ENCODE assay signal across 15 cellular contexts in the genomic region with DNA sequence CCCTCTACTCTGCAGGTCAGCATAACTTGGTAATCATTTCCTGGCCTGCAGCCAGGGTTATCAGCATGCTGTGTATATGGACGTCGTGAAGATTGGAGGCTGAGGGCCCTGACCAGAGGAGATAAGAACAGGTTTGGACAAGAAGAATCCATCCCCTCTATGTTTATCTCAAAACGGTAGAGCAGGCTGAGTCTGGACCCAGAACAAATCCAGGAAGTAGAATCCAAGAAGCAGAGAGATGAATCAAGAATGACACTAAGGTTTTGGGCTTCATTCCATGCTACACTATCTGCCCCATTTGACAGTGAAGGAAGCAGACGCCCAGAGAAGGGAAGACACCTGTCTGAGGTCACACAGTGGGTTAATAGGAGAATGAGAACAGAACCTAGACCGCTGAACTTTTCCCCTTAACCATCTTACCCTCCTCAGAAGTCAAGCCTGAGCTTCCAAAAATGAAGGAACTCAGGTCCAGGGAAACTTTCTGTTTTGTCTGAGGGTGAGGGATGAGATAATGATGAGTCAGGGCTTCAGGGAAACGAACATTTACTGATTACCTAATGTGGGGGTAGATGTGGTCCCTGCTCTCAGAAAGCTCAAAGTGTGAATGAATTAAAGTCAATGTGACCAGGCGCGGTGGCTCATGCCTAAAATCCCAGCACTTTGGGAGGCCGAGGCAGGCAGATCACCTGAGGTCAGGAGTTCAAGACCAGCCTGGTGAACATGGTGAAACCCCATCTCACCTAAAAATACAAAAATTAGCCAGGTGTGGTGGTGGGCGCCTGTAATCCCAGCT. TPM values are rescaled to one million over a fixed set of nuclear protein-coding genes. Genes with fewer than 3 reads are reported as not detected.
DNase-seq lines count a peak whose midpoint lies in the region; ATAC-seq, FAIRE-seq and TF ChIP-seq lines count a peak whose summit lies in the region.
"Had no signal": no experiment of that assay in that cellular context is flagged by ENCODE, and none has a peak within 500 bp of the region (broad histone marks: within the 10 kb centered on the region; RNA-seq: fewer than 3 reads in every experiment).

No MANE protein-coding gene starts in this region.

- in situ Hi-C loops in ACHN (cut with HindIII; ENCODE audit: low pct_ligation_motif_present, low pct_unique_long_range_greater_than_20kb, low sequenced_read_pairs): no loop called here

- H3K27ac ChIP-seq in HCT116 (ENCODE audit: low read depth, low read length) (no peak overlapping the region), SJSA1 (0 out of 2 replicates have a peak overlapping the region, but pooled peaks have one; percentile 1)
- H3K27ac ChIP-seq: ovary, WERI-Rb-1 had no signal

- CTCF ChIA-PET in HCT116 (lab: Charles Lee): interaction anchor here (1.6 kb wide), 1 partner anchor 37 kb away, joined by 3 read pairs; no protein-coding TSS in a partner anchor

- no peak overlapping the region for H3K4me3 ChIP-seq in HCT116 (replicated peaks in 1 of 2; ENCODE audit: low read depth in 1 of 2, low read length in 2 of 2)
- no peak overlapping the region for H3K4me3 ChIP-seq in SJSA1
- no peak overlapping the region for H3K4me3 ChIP-seq in fibroblast of pulmonary artery (replicated peaks; ENCODE audit: low read depth, low read length)
- H3K4me3 ChIP-seq: ovary had no signal

- H3K9me2 ChIP-seq in HCT116 (ENCODE audit: insufficient read depth): no peaks in the 10 kb centered on the region

- RAD21 ChIA-PET in HCT116 (lab: Charles Lee; ENCODE audit: low non-redundant PET in 1 of 2, low total read pairs in 2 of 2, uncharacterized antibody in 2 of 2, unreplicated experiment in 2 of 2): no interaction called here

- H3K4me2 ChIP-seq in HCT116 (ENCODE audit: low read length): 0 out of 2 replicates have a peak overlapping the region, but pooled peaks have one; percentile 11

- no peaks in the 10 kb centered on the region for H3K79me2 ChIP-seq in HCT116 (ENCODE audit: insufficient read depth, low read length)

- intact Hi-C loops in HCT116 (cut with micrococcal nuclease): no loop called here

- FAIRE-seq in HTR-8/SVneo (lab: Jason Lieb, UNC): no peak
- FAIRE-seq: GM12891 had no signal

- H3K9me3 ChIP-seq in HCT116 (ENCODE audit: control insufficient read depth in 1 of 2, insufficient read depth in 1 of 2, low read depth in 1 of 2, low read length in 2 of 2): no peaks in the 10 kb centered on the region
- no peaks in the 10 kb centered on the region for H3K9me3 ChIP-seq in SJSA1 (replicated peaks)
- H3K9me3 ChIP-seq: ovary had no signal

- H3K4me1 ChIP-seq in HCT116 (ENCODE audit: control insufficient read depth in 1 of 2, insufficient read depth in 2 of 2, low read length in 2 of 2): peaks cover 0 to 22% of the 10 kb centered on the region in 2 experiments; a peak in 2 of 4 replicates
- H3K4me1 ChIP-seq in SJSA1 (replicated peaks): peaks cover 25% of the 10 kb centered on the region

- POLR2A ChIA-PET in HCT116 (lab: Charles Lee): no interaction called here

- DNase-seq in ACHN (peak; percentile 60), HCT116 (ENCODE audit: low read depth, low spot score) (no peak), SJSA1 (ENCODE audit: low read depth in 1 of 2, low spot score in 2 of 2) (peak in 1 of 2 experiments; percentile 30), fibroblast of pulmonary artery (ENCODE audit: low read depth) (peak; percentile 48), DMS79 (lab: John Stamatoyannopoulos, UW) (no peak), NCI-H82 treated with DMSO at 0.1 percent for 48 hours (lab: John Stamatoyannopoulos, UW; ENCODE audit: unreplicated experiment) (no peak), HTR-8/SVneo (ENCODE audit: insufficient read length, low spot score) (no peak), SKM-1 treated with dmso at 0.1 percent for 144 hours (lab: John Stamatoyannopoulos, UW; ENCODE audit: unreplicated experiment) (no peak)
- DNase-seq: CD4-positive, alpha-beta memory T cell; effector memory CD8-positive, alpha-beta T cell; left ventricle myocardium superior; ovary; stimulated activated CD4-positive, alpha-beta T cell treated with anti-CD3 and anti-CD28 coated beads, Interleukin-2, amount 100 ng/mL, for 24 hours; WERI-Rb-1 had no signal

- ATAC-seq in HCT116: no peak
- ATAC-seq: effector memory CD8-positive, alpha-beta T cell; left ventricle myocardium superior had no signal

- TF ChIP-seq RAD21 in HCT116 (IDR thresholded peaks at IDR 0.05; ENCODE audit: low read depth): no peak

- TF ChIP-seq CTCF in HCT116 (IDR thresholded peaks at IDR 0.05 in 2 of 3, conservative IDR thresholded peaks at IDR 0.05 in 1 of 3; ENCODE audit: borderline replicate concordance in 1 of 3, insufficient read depth in 1 of 3, low read depth in 2 of 3, low read length in 2 of 3) (no peak), fibroblast of pulmonary artery (IDR thresholded peaks at IDR 0.05; ENCODE audit: low read length, missing control alignments) (no peak)

- BruUV-seq in HCT116 (replicated peaks; lab: Mats Ljungman, UMichigan): no TSS peak

- H3K27me3 ChIP-seq in HCT116 (ENCODE audit: insufficient read depth, low read length): no peaks in the 10 kb centered on the region
- H3K27me3 ChIP-seq in SJSA1 (replicated peaks): no peaks in the 10 kb centered on the region
- H3K27me3 ChIP-seq: ovary had no signal

- H3K36me3 ChIP-seq in HCT116 (ENCODE audit: control insufficient read depth in 1 of 2, insufficient read depth in 2 of 2, low read length in 2 of 2): no peaks in the 10 kb centered on the region
- H3K36me3 ChIP-seq in SJSA1: no peaks in the 10 kb centered on the region
- H3K36me3 ChIP-seq: ovary, WERI-Rb-1 had no signal

- TF ChIP-seq POLR2A in HCT116 (IDR thresholded peaks at IDR 0.05; ENCODE audit: borderline replicate concordance, extremely low read depth, insufficient read depth, insufficient read length): no peak

- no peak overlapping the region for H2AFZ ChIP-seq in HCT116 (ENCODE audit: low read depth, low read length, poor library complexity, severe bottlenecking)

- H4K20me1 ChIP-seq in HCT116 (ENCODE audit: insufficient read depth): no peaks in the 10 kb centered on the region

- H3K9ac ChIP-seq in HCT116 (ENCODE audit: low read length): no peak overlapping the region

TF ChIP-seq in HCT116, 20 proteins besides CTCF, POLR2A, EP300 and RAD21:
- TF ChIP-seq POLR2AphosphoS5 (IDR thresholded peaks at IDR 0.05; ENCODE audit: low read depth, low read length): no peak
- TF ChIP-seq JUND (IDR thresholded peaks at IDR 0.05): no peak
- TF ChIP-seq EZH2phosphoT487 (IDR thresholded peaks at IDR 0.05; ENCODE audit: borderline replicate concordance): no peak
- TF ChIP-seq, protein P1, sequence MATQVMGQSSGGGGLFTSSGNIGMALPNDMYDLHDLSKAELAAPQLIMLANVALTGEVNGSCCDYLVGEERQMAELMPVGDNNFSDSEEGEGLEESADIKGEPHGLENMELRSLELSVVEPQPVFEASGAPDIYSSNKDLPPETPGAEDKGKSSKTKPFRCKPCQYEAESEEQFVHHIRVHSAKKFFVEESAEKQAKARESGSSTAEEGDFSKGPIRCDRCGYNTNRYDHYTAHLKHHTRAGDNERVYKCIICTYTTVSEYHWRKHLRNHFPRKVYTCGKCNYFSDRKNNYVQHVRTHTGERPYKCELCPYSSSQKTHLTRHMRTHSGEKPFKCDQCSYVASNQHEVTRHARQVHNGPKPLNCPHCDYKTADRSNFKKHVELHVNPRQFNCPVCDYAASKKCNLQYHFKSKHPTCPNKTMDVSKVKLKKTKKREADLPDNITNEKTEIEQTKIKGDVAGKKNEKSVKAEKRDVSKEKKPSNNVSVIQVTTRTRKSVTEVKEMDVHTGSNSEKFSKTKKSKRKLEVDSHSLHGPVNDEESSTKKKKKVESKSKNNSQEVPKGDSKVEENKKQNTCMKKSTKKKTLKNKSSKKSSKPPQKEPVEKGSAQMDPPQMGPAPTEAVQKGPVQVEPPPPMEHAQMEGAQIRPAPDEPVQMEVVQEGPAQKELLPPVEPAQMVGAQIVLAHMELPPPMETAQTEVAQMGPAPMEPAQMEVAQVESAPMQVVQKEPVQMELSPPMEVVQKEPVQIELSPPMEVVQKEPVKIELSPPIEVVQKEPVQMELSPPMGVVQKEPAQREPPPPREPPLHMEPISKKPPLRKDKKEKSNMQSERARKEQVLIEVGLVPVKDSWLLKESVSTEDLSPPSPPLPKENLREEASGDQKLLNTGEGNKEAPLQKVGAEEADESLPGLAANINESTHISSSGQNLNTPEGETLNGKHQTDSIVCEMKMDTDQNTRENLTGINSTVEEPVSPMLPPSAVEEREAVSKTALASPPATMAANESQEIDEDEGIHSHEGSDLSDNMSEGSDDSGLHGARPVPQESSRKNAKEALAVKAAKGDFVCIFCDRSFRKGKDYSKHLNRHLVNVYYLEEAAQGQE (IDR thresholded peaks at IDR 0.05; ENCODE audit: low read depth): no peak
- no peak for TF ChIP-seq CEBPB (IDR thresholded peaks at IDR 0.05; ENCODE audit: low read depth)
- no peak for TF ChIP-seq SIN3A (IDR thresholded peaks at IDR 0.05; ENCODE audit: low read depth)
- TF ChIP-seq CBX3 (IDR thresholded peaks at IDR 0.05; ENCODE audit: low read depth): no peak
- TF ChIP-seq SRF (IDR thresholded peaks at IDR 0.05; ENCODE audit: low read depth): no peak
- TF ChIP-seq, protein P2, sequence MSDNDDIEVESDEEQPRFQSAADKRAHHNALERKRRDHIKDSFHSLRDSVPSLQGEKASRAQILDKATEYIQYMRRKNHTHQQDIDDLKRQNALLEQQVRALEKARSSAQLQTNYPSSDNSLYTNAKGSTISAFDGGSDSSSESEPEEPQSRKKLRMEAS (IDR thresholded peaks at IDR 0.05): no peak
- TF ChIP-seq FOSL1 (IDR thresholded peaks at IDR 0.05; ENCODE audit: low read depth): no peak
- TF ChIP-seq, protein P3, sequence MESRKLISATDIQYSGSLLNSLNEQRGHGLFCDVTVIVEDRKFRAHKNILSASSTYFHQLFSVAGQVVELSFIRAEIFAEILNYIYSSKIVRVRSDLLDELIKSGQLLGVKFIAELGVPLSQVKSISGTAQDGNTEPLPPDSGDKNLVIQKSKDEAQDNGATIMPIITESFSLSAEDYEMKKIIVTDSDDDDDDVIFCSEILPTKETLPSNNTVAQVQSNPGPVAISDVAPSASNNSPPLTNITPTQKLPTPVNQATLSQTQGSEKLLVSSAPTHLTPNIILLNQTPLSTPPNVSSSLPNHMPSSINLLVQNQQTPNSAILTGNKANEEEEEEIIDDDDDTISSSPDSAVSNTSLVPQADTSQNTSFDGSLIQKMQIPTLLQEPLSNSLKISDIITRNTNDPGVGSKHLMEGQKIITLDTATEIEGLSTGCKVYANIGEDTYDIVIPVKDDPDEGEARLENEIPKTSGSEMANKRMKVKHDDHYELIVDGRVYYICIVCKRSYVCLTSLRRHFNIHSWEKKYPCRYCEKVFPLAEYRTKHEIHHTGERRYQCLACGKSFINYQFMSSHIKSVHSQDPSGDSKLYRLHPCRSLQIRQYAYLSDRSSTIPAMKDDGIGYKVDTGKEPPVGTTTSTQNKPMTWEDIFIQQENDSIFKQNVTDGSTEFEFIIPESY (IDR thresholded peaks at IDR 0.05; ENCODE audit: extremely low read depth, insufficient replicate concordance, low read length): no peak

RNA-seq across cellular contexts. Expression of a gene that starts 9.4 kb away (rescaled TPM):
- total RNA-seq in HCT116 (2021; ENCODE audit: unreplicated experiment): 13.2 TPM
- polyA plus RNA-seq in HCT116 (2012): 11.1 and 15.3 TPM in 2 replicates
- 43.8 and 53.3 TPM in 2 replicates for total RNA-seq in SJSA1 (2014; rRNA removed; shearing (Covaris generic))

RNA-seq across cellular contexts. Expression of a gene that starts 9.5 kb away (rescaled TPM):
- 22.2 TPM for total RNA-seq in HCT116 (2021; ENCODE audit: unreplicated experiment)
- polyA plus RNA-seq in HCT116 (2012): 11.3 and 12.7 TPM in 2 replicates
- 2.6 and 5.6 TPM in 2 replicates for total RNA-seq in SJSA1 (2014; rRNA removed; shearing (Covaris generic))

Comparison
In these comparisons a context has a peak if more than half of its experiments do, and no peak if none do; other contexts are left out.
1. DNase-seq: peak in ACHN (single experiment) and fibroblast of pulmonary artery (single experiment); none in HCT116 (single experiment), DMS79 (single experiment), NCI-H82 treated with DMSO at 0.1 percent for 48 hours (single experiment), HTR-8/SVneo (single experiment) and SKM-1 treated with dmso at 0.1 percent for 144 hours (single experiment).